Comparison of ENCODE assay signal across 1 cellular context in the genomic region with DNA sequence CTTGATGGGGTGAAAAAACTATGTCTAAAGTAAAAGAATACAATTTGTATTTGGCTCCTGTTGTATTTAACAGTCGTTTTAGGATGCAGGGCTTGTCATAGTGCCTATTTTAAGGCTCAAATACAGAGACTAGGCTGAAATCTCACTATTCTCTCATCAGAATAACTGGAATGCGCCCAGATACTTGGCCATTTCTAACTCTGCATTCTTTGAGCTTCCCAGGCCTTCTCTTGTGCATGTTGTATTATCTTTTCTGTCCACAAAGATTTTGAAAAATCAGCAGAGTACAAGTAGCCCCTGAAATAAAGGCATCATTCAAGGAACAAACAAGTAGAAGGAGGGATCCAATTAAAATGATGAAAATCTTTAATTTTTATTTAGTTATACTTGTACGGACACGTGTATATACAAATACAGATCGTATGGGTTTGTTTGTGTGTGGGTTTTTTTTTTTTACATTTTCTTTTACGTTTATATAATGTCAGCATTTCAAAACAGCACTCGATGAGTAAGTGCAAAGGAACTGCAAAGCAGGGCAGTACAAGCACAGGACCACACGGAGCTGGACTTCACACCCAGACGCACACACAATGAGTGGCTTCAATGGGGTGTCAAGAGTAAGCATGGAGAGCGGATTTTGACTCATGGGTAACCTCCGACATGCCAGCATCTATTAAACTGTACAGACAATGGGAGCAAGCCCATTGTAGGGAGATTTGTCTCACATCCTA.
TF ChIP-seq lines count a peak whose summit lies in the region.

No MANE protein-coding gene starts in this region.

TF ChIP-seq in GM12878, 131 proteins besides CTCF, POLR2A, EP300 and RAD21:
- TF ChIP-seq, protein P1, sequence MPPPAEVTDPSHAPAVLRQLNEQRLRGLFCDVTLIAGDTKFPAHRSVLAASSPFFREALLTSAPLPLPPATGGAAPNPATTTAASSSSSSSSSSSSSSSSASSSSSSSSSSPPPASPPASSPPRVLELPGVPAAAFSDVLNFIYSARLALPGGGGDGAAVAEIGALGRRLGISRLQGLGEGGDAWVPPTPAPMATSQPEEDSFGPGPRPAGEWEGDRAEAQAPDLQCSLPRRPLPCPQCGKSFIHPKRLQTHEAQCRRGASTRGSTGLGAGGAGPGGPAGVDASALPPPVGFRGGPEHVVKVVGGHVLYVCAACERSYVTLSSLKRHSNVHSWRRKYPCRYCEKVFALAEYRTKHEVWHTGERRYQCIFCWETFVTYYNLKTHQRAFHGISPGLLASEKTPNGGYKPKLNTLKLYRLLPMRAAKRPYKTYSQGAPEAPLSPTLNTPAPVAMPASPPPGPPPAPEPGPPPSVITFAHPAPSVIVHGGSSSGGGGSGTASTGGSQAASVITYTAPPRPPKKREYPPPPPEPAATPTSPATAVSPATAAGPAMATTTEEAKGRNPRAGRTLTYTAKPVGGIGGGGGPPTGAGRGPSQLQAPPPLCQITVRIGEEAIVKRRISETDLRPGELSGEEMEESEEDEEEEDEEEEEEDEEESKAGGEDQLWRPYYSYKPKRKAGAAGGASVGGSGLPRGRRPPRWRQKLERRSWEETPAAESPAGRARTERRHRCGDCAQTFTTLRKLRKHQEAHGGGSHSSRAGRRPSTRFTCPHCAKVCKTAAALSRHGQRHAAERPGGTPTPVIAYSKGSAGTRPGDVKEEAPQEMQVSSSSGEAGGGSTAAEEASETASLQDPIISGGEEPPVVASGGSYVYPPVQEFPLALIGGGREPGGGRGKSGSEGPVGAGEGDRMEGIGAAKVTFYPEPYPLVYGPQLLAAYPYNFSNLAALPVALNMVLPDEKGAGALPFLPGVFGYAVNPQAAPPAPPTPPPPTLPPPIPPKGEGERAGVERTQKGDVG (CRISPR knock-in tag; IDR thresholded peaks at IDR 0.05), result no peak
- TF ChIP-seq RB1 (IDR thresholded peaks at IDR 0.05; ENCODE audit: borderline replicate concordance) (no peak), RCOR1 (conservative IDR thresholded peaks at IDR 0.05; ENCODE audit: low read depth, low read length) (no peak), ZNF384 (IDR thresholded peaks at IDR 0.05; ENCODE audit: borderline replicate concordance, low read depth, low read length) (no peak), PML (IDR thresholded peaks at IDR 0.05; ENCODE audit: low read length) (no peak), NR2F1 (conservative IDR thresholded peaks at IDR 0.05) (no peak), SUZ12 (IDR thresholded peaks at IDR 0.05; ENCODE audit: unreplicated experiment) (no peak), PAX8 (IDR thresholded peaks at IDR 0.05) (no peak), FOXK2 (IDR thresholded peaks at IDR 0.05) (no peak), CBX5 (IDR thresholded peaks at IDR 0.05; ENCODE audit: low read depth) (no peak), HDAC6 (IDR thresholded peaks at IDR 0.05; ENCODE audit: unreplicated experiment) (no peak)
- TF ChIP-seq, protein P2, sequence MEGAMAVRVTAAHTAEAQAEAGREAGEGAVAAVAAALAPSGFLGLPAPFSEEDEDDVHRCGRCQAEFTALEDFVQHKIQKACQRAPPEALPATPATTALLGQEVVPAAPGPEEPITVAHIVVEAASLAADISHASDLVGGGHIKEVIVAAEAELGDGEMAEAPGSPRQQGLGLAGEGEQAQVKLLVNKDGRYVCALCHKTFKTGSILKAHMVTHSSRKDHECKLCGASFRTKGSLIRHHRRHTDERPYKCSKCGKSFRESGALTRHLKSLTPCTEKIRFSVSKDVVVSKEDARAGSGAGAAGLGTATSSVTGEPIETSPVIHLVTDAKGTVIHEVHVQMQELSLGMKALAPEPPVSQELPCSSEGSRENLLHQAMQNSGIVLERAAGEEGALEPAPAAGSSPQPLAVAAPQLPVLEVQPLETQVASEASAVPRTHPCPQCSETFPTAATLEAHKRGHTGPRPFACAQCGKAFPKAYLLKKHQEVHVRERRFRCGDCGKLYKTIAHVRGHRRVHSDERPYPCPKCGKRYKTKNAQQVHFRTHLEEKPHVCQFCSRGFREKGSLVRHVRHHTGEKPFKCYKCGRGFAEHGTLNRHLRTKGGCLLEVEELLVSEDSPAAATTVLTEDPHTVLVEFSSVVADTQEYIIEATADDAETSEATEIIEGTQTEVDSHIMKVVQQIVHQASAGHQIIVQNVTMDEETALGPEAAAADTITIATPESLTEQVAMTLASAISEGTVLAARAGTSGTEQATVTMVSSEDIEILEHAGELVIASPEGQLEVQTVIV (IDR thresholded peaks at IDR 0.05; ENCODE audit: borderline replicate concordance, partially characterized antibody), result no peak
- TF ChIP-seq, protein P3, sequence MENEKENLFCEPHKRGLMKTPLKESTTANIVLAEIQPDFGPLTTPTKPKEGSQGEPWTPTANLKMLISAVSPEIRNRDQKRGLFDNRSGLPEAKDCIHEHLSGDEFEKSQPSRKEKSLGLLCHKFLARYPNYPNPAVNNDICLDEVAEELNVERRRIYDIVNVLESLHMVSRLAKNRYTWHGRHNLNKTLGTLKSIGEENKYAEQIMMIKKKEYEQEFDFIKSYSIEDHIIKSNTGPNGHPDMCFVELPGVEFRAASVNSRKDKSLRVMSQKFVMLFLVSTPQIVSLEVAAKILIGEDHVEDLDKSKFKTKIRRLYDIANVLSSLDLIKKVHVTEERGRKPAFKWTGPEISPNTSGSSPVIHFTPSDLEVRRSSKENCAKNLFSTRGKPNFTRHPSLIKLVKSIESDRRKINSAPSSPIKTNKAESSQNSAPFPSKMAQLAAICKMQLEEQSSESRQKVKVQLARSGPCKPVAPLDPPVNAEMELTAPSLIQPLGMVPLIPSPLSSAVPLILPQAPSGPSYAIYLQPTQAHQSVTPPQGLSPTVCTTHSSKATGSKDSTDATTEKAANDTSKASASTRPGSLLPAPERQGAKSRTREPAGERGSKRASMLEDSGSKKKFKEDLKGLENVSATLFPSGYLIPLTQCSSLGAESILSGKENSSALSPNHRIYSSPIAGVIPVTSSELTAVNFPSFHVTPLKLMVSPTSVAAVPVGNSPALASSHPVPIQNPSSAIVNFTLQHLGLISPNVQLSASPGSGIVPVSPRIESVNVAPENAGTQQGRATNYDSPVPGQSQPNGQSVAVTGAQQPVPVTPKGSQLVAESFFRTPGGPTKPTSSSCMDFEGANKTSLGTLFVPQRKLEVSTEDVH (IDR thresholded peaks at IDR 0.05; ENCODE audit: low read depth, partially characterized antibody), result no peak
- TF ChIP-seq, protein P4, sequence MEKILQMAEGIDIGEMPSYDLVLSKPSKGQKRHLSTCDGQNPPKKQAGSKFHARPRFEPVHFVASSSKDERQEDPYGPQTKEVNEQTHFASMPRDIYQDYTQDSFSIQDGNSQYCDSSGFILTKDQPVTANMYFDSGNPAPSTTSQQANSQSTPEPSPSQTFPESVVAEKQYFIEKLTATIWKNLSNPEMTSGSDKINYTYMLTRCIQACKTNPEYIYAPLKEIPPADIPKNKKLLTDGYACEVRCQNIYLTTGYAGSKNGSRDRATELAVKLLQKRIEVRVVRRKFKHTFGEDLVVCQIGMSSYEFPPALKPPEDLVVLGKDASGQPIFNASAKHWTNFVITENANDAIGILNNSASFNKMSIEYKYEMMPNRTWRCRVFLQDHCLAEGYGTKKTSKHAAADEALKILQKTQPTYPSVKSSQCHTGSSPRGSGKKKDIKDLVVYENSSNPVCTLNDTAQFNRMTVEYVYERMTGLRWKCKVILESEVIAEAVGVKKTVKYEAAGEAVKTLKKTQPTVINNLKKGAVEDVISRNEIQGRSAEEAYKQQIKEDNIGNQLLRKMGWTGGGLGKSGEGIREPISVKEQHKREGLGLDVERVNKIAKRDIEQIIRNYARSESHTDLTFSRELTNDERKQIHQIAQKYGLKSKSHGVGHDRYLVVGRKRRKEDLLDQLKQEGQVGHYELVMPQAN (conservative IDR thresholded peaks at IDR 0.05), result no peak
